In the genomic region with DNA sequence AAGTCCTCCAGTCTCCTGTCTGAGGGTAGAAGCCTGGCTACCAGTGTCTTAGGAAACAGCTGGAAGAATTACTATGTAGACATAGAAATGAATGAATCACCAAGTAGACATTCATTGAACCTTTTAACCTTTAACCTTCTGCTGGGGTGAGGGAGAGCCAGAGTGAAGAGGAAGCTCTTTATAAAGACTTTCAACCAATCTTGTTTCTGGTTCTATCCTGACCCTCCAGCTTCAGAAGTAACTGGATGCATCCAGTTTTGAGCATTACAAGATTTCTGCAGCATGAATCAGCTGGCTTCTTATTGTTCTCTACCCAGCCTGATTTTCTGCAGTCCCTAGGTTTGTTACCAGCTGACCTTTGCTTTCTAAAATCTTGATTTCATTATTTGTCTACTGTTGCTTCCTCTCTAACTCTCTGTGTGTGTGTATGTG, we compare ENCODE assay signal across 16 cellular contexts. TPM values are rescaled to one million over a fixed set of nuclear protein-coding genes. Genes with fewer than 3 reads are reported as not detected.
DNase-seq lines count a peak whose midpoint lies in the region; ATAC-seq and TF ChIP-seq lines count a peak whose summit lies in the region.
"Had no signal": no experiment of that assay in that cellular context is flagged by ENCODE, and none has a peak within 500 bp of the region (broad histone marks: within the 10 kb centered on the region; RNA-seq: fewer than 3 reads in every experiment).

No MANE protein-coding gene starts in this region.

- no peaks in the 10 kb centered on the region for H3K9me3 ChIP-seq in RWPE2 (ENCODE audit: severe bottlenecking)

- no peak overlapping the region for H3K27ac Mint-ChIP-seq in activated naive CD4-positive, alpha-beta T cell treated with anti-CD3 and anti-CD28 coated beads for 36 hours
- no peak overlapping the region for H3K27ac Mint-ChIP-seq in activated T-cell treated with anti-CD3 and anti-CD28 coated beads, Interleukin-2, amount 50 U/mL, for 24 hours
- H3K27ac Mint-ChIP-seq: CD4-positive, alpha-beta T cell; progenitor cell of endocrine pancreas; stimulated activated naive B cell treated with anti-CD40 and anti-IgM and Interleukin-4, amounts not matched to agents 10 μg/mL and 1 μg/mL and 100 μg/mL, for 72 hours had no signal

- H3K27me3 ChIP-seq in RWPE2 (ENCODE audit: insufficient read depth, poor library complexity, severe bottlenecking): no peaks in the 10 kb centered on the region

- H3K4me1 ChIP-seq in RWPE2 (ENCODE audit: insufficient read depth, poor library complexity, severe bottlenecking): peaks cover 12% of the 10 kb centered on the region

- H3K36me3 Mint-ChIP-seq in activated naive CD4-positive, alpha-beta T cell treated with anti-CD3 and anti-CD28 coated beads for 36 hours (ENCODE audit: low read depth): no peaks in the 10 kb centered on the region
- no peaks in the 10 kb centered on the region for H3K36me3 Mint-ChIP-seq in activated T-cell treated with anti-CD3 and anti-CD28 coated beads, Interleukin-2, amount 50 U/mL, for 24 hours (ENCODE audit: low read depth)
- H3K36me3 Mint-ChIP-seq: stimulated activated naive B cell treated with anti-CD40 and anti-IgM and Interleukin-4, amounts not matched to agents 10 μg/mL and 1 μg/mL and 100 μg/mL, for 72 hours had no signal

- CTCF ChIA-PET in activated naive CD4-positive, alpha-beta T cell treated with anti-CD3 and anti-CD28 coated beads for 36 hours (lab: Charles Lee): no interaction called here

- no peak for TF ChIP-seq CTCF in RWPE2 (IDR thresholded peaks at IDR 0.05; ENCODE audit: poor library complexity, severe bottlenecking)

- intact Hi-C loops in activated naive CD4-positive, alpha-beta T cell treated with anti-CD3 and anti-CD28 coated beads for 36 hours (cut with micrococcal nuclease): no loop called here

- no peak overlapping the region for H3K4me3 ChIP-seq in RWPE2 (ENCODE audit: severe bottlenecking)
- H3K4me3 ChIP-seq: coronary artery had no signal

- no peaks in the 10 kb centered on the region for H3K4me1 Mint-ChIP-seq in activated naive CD4-positive, alpha-beta T cell treated with anti-CD3 and anti-CD28 coated beads for 36 hours (ENCODE audit: low read depth)
- no peaks in the 10 kb centered on the region for H3K4me1 Mint-ChIP-seq in activated T-cell treated with anti-CD3 and anti-CD28 coated beads, Interleukin-2, amount 50 U/mL, for 24 hours (ENCODE audit: low read depth)
- H3K4me1 Mint-ChIP-seq: stimulated activated naive B cell treated with anti-CD40 and anti-IgM and Interleukin-4, amounts not matched to agents 10 μg/mL and 1 μg/mL and 100 μg/mL, for 72 hours had no signal

- peaks cover 2% of the 10 kb centered on the region for H3K27me3 Mint-ChIP-seq in activated naive CD4-positive, alpha-beta T cell treated with anti-CD3 and anti-CD28 coated beads for 36 hours (ENCODE audit: low read depth)
- H3K27me3 Mint-ChIP-seq in activated T-cell treated with anti-CD3 and anti-CD28 coated beads, Interleukin-2, amount 50 U/mL, for 24 hours: peaks cover 21% of the 10 kb centered on the region

- peak overlapping the region; percentile 87 for H3K27ac ChIP-seq in RWPE2 (ENCODE audit: poor library complexity, severe bottlenecking)
- H3K27ac ChIP-seq: coronary artery had no signal

- no peak overlapping the region for H3K4me3 Mint-ChIP-seq in activated naive CD4-positive, alpha-beta T cell treated with anti-CD3 and anti-CD28 coated beads for 36 hours
- H3K4me3 Mint-ChIP-seq in activated T-cell treated with anti-CD3 and anti-CD28 coated beads, Interleukin-2, amount 50 U/mL, for 24 hours: no peak overlapping the region
- H3K4me3 Mint-ChIP-seq: CD4-positive, alpha-beta T cell; stimulated activated naive B cell treated with anti-CD40 and anti-IgM and Interleukin-4, amounts not matched to agents 10 μg/mL and 1 μg/mL and 100 μg/mL, for 72 hours had no signal

- peak; percentile 98 for ATAC-seq in RWPE2 (ENCODE audit: low read depth)

- DNase-seq in GM04503 (ENCODE audit: low read depth) (peak; percentile 66), RWPE2 (ENCODE audit: low spot score) (no peak), fibroblast of peridontal ligament (ENCODE audit: extremely low read depth) (peak; percentile 36), renal cortical epithelial cell (ENCODE audit: low read depth) (peak; percentile 97), NCI-H82 (lab: John Stamatoyannopoulos, UW) (no peak), RKO (ENCODE audit: low spot score) (no peak)
- DNase-seq in activated naive CD4-positive, alpha-beta T cell treated with anti-CD3 and anti-CD28 coated beads for 36 hours: no peak
- no peak for DNase-seq in activated T-cell treated with anti-CD3 and anti-CD28 coated beads, Interleukin-2, amount 50 U/mL, for 24 hours
- DNase-seq: activated naive CD4-positive, alpha-beta T cell treated with Interleukin-2 at 50 U/mL for 16 hours; CD4-positive, alpha-beta T cell; NCI-H1105; NCI-H524 treated with DMSO at 0.1 percent for 48 hours; stimulated activated naive B cell treated with anti-CD40 and anti-IgM and Interleukin-4, amounts not matched to agents 10 μg/mL and 1 μg/mL and 100 μg/mL, for 72 hours had no signal

- H3K9me3 Mint-ChIP-seq in activated naive CD4-positive, alpha-beta T cell treated with anti-CD3 and anti-CD28 coated beads for 36 hours: no peaks in the 10 kb centered on the region
- no peaks in the 10 kb centered on the region for H3K9me3 Mint-ChIP-seq in activated T-cell treated with anti-CD3 and anti-CD28 coated beads, Interleukin-2, amount 50 U/mL, for 24 hours
- H3K9me3 Mint-ChIP-seq: CD4-positive, alpha-beta T cell had no signal

- no peaks in the 10 kb centered on the region for H3K36me3 ChIP-seq in RWPE2 (ENCODE audit: low read depth)

RNA-seq across cellular contexts. Expression of a gene that starts 8.5 kb away (rescaled TPM):
- total RNA-seq in renal cortical epithelial cell: not detected in 2 replicates
- not detected for total RNA-seq in activated naive CD4-positive, alpha-beta T cell treated with anti-CD3 and anti-CD28 coated beads for 36 hours
- total RNA-seq: CD4-positive, alpha-beta T cell; mesenteric fat pad; progenitor cell of endocrine pancreas had no signal

RNA-seq across cellular contexts. Expression of a gene that starts 47.0 kb away (rescaled TPM):
- total RNA-seq in renal cortical epithelial cell: 0.20 TPM in 1 of 2 replicates, not detected in the other
- total RNA-seq in activated naive CD4-positive, alpha-beta T cell treated with anti-CD3 and anti-CD28 coated beads for 36 hours: not detected
- total RNA-seq: progenitor cell of endocrine pancreas had no signal

Comparison
In these comparisons a context has a peak if more than half of its experiments do, and no peak if none do; other contexts are left out.
1. DNase-seq: peak in GM04503 (single experiment), fibroblast of peridontal ligament (single experiment) and renal cortical epithelial cell (single experiment); none in RWPE2 (single experiment), NCI-H82 (single experiment), activated naive CD4-positive, alpha-beta T cell treated with anti-CD3 and anti-CD28 coated beads for 36 hours (single experiment), activated T-cell treated with anti-CD3 and anti-CD28 coated beads, Interleukin-2, amount 50 U/mL, for 24 hours (single experiment) and RKO (single experiment).